In the genomic region with DNA sequence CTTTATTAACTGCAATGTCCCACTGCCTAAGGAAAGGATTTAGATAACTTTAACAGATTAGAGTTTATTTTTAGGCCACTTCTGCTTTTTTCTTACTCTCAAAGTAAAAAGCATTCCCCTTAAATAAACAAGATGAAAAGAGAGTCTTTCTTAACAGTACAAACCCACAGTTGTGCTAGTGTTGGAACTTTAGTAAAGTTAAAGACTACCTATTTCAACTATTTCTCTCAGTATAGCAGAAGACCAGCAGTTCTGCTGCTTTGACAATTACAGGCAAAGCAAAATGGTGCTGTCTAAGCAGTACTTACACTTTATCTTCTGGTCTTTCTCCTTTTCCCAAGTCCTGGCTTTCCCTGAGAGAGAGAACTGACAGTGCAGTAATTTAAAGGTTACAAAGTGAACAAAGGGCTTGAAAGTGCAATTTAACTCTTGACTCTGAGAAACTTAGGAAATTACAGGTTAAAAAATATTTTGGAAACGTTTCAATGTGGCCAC, we compare ENCODE assay signal across 1 cellular context.
TF ChIP-seq lines count a peak whose summit lies in the region.

No MANE protein-coding gene starts in this region.

TF ChIP-seq in K562, 482 proteins besides CTCF, POLR2A, EP300 and RAD21 (continued from another document and continues in another):
- TF ChIP-seq, protein P1, sequence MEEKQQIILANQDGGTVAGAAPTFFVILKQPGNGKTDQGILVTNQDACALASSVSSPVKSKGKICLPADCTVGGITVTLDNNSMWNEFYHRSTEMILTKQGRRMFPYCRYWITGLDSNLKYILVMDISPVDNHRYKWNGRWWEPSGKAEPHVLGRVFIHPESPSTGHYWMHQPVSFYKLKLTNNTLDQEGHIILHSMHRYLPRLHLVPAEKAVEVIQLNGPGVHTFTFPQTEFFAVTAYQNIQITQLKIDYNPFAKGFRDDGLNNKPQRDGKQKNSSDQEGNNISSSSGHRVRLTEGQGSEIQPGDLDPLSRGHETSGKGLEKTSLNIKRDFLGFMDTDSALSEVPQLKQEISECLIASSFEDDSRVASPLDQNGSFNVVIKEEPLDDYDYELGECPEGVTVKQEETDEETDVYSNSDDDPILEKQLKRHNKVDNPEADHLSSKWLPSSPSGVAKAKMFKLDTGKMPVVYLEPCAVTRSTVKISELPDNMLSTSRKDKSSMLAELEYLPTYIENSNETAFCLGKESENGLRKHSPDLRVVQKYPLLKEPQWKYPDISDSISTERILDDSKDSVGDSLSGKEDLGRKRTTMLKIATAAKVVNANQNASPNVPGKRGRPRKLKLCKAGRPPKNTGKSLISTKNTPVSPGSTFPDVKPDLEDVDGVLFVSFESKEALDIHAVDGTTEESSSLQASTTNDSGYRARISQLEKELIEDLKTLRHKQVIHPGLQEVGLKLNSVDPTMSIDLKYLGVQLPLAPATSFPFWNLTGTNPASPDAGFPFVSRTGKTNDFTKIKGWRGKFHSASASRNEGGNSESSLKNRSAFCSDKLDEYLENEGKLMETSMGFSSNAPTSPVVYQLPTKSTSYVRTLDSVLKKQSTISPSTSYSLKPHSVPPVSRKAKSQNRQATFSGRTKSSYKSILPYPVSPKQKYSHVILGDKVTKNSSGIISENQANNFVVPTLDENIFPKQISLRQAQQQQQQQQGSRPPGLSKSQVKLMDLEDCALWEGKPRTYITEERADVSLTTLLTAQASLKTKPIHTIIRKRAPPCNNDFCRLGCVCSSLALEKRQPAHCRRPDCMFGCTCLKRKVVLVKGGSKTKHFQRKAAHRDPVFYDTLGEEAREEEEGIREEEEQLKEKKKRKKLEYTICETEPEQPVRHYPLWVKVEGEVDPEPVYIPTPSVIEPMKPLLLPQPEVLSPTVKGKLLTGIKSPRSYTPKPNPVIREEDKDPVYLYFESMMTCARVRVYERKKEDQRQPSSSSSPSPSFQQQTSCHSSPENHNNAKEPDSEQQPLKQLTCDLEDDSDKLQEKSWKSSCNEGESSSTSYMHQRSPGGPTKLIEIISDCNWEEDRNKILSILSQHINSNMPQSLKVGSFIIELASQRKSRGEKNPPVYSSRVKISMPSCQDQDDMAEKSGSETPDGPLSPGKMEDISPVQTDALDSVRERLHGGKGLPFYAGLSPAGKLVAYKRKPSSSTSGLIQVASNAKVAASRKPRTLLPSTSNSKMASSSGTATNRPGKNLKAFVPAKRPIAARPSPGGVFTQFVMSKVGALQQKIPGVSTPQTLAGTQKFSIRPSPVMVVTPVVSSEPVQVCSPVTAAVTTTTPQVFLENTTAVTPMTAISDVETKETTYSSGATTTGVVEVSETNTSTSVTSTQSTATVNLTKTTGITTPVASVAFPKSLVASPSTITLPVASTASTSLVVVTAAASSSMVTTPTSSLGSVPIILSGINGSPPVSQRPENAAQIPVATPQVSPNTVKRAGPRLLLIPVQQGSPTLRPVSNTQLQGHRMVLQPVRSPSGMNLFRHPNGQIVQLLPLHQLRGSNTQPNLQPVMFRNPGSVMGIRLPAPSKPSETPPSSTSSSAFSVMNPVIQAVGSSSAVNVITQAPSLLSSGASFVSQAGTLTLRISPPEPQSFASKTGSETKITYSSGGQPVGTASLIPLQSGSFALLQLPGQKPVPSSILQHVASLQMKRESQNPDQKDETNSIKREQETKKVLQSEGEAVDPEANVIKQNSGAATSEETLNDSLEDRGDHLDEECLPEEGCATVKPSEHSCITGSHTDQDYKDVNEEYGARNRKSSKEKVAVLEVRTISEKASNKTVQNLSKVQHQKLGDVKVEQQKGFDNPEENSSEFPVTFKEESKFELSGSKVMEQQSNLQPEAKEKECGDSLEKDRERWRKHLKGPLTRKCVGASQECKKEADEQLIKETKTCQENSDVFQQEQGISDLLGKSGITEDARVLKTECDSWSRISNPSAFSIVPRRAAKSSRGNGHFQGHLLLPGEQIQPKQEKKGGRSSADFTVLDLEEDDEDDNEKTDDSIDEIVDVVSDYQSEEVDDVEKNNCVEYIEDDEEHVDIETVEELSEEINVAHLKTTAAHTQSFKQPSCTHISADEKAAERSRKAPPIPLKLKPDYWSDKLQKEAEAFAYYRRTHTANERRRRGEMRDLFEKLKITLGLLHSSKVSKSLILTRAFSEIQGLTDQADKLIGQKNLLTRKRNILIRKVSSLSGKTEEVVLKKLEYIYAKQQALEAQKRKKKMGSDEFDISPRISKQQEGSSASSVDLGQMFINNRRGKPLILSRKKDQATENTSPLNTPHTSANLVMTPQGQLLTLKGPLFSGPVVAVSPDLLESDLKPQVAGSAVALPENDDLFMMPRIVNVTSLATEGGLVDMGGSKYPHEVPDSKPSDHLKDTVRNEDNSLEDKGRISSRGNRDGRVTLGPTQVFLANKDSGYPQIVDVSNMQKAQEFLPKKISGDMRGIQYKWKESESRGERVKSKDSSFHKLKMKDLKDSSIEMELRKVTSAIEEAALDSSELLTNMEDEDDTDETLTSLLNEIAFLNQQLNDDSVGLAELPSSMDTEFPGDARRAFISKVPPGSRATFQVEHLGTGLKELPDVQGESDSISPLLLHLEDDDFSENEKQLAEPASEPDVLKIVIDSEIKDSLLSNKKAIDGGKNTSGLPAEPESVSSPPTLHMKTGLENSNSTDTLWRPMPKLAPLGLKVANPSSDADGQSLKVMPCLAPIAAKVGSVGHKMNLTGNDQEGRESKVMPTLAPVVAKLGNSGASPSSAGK (IDR thresholded peaks at IDR 0.05), result no peak
- TF ChIP-seq, protein P2, sequence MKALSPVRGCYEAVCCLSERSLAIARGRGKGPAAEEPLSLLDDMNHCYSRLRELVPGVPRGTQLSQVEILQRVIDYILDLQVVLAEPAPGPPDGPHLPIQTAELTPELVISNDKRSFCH (CRISPR knock-in tag; IDR thresholded peaks at IDR 0.05), result no peak
- TF ChIP-seq, protein P2 (tag; IDR thresholded peaks at IDR 0.05), result 0 out of 2 replicates have a peak, but pooled peaks have one; percentile 25
- TF ChIP-seq ZKSCAN8 (CRISPR knock-in tag; IDR thresholded peaks at IDR 0.05) (0 out of 2 replicates have a peak, but pooled peaks have one; percentile 16), SMARCC2 (IDR thresholded peaks at IDR 0.05; ENCODE audit: low read depth) (peak; percentile 84), TAL1 (IDR thresholded peaks at IDR 0.05) (peak; percentile 49; the same call in 1 of the 2 replicates), SPI1 (IDR thresholded peaks at IDR 0.05; ENCODE audit: borderline replicate concordance, low read depth, low read length) (peak; percentile 96), NFE2L1 (tag; IDR thresholded peaks at IDR 0.05; ENCODE audit: borderline replicate concordance, low read depth) (no peak), DPF2 (IDR thresholded peaks at IDR 0.05) (peak; percentile 68), LEF1 (IDR thresholded peaks at IDR 0.05) (peak; percentile 93), MTA1 (IDR thresholded peaks at IDR 0.05; ENCODE audit: borderline replicate concordance) (peak; percentile 14; the same call in 1 of the 2 replicates), ZC3H11A (IDR thresholded peaks at IDR 0.05; ENCODE audit: low read depth, low read length) (no peak), MXI1 (IDR thresholded peaks at IDR 0.05; ENCODE audit: low read depth, low read length) (no peak), SOX6 (IDR thresholded peaks at IDR 0.05) (peak; percentile 65; the same call in 1 of the 2 replicates)
- TF ChIP-seq, protein P3, sequence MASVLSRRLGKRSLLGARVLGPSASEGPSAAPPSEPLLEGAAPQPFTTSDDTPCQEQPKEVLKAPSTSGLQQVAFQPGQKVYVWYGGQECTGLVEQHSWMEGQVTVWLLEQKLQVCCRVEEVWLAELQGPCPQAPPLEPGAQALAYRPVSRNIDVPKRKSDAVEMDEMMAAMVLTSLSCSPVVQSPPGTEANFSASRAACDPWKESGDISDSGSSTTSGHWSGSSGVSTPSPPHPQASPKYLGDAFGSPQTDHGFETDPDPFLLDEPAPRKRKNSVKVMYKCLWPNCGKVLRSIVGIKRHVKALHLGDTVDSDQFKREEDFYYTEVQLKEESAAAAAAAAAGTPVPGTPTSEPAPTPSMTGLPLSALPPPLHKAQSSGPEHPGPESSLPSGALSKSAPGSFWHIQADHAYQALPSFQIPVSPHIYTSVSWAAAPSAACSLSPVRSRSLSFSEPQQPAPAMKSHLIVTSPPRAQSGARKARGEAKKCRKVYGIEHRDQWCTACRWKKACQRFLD (CRISPR knock-in tag; IDR thresholded peaks at IDR 0.05), result peak; percentile 86; the same call in 1 of the 2 replicates
- TF ChIP-seq, protein P4, sequence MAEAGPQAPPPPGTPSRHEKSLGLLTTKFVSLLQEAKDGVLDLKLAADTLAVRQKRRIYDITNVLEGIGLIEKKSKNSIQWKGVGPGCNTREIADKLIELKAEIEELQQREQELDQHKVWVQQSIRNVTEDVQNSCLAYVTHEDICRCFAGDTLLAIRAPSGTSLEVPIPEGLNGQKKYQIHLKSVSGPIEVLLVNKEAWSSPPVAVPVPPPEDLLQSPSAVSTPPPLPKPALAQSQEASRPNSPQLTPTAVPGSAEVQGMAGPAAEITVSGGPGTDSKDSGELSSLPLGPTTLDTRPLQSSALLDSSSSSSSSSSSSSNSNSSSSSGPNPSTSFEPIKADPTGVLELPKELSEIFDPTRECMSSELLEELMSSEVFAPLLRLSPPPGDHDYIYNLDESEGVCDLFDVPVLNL (CRISPR knock-in tag; IDR thresholded peaks at IDR 0.05; ENCODE audit: low read depth), result no peak
- TF ChIP-seq, protein P5, sequence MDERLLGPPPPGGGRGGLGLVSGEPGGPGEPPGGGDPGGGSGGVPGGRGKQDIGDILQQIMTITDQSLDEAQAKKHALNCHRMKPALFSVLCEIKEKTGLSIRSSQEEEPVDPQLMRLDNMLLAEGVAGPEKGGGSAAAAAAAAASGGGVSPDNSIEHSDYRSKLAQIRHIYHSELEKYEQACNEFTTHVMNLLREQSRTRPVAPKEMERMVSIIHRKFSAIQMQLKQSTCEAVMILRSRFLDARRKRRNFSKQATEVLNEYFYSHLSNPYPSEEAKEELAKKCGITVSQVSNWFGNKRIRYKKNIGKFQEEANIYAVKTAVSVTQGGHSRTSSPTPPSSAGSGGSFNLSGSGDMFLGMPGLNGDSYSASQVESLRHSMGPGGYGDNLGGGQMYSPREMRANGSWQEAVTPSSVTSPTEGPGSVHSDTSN (CRISPR knock-in tag; IDR thresholded peaks at IDR 0.05; ENCODE audit: low read depth), result no peak
- TF ChIP-seq, protein P5 (tag; conservative IDR thresholded peaks at IDR 0.05; ENCODE audit: low read depth), result 0 out of 2 replicates have a peak, but pooled peaks have one; percentile 2
- TF ChIP-seq, protein P6, sequence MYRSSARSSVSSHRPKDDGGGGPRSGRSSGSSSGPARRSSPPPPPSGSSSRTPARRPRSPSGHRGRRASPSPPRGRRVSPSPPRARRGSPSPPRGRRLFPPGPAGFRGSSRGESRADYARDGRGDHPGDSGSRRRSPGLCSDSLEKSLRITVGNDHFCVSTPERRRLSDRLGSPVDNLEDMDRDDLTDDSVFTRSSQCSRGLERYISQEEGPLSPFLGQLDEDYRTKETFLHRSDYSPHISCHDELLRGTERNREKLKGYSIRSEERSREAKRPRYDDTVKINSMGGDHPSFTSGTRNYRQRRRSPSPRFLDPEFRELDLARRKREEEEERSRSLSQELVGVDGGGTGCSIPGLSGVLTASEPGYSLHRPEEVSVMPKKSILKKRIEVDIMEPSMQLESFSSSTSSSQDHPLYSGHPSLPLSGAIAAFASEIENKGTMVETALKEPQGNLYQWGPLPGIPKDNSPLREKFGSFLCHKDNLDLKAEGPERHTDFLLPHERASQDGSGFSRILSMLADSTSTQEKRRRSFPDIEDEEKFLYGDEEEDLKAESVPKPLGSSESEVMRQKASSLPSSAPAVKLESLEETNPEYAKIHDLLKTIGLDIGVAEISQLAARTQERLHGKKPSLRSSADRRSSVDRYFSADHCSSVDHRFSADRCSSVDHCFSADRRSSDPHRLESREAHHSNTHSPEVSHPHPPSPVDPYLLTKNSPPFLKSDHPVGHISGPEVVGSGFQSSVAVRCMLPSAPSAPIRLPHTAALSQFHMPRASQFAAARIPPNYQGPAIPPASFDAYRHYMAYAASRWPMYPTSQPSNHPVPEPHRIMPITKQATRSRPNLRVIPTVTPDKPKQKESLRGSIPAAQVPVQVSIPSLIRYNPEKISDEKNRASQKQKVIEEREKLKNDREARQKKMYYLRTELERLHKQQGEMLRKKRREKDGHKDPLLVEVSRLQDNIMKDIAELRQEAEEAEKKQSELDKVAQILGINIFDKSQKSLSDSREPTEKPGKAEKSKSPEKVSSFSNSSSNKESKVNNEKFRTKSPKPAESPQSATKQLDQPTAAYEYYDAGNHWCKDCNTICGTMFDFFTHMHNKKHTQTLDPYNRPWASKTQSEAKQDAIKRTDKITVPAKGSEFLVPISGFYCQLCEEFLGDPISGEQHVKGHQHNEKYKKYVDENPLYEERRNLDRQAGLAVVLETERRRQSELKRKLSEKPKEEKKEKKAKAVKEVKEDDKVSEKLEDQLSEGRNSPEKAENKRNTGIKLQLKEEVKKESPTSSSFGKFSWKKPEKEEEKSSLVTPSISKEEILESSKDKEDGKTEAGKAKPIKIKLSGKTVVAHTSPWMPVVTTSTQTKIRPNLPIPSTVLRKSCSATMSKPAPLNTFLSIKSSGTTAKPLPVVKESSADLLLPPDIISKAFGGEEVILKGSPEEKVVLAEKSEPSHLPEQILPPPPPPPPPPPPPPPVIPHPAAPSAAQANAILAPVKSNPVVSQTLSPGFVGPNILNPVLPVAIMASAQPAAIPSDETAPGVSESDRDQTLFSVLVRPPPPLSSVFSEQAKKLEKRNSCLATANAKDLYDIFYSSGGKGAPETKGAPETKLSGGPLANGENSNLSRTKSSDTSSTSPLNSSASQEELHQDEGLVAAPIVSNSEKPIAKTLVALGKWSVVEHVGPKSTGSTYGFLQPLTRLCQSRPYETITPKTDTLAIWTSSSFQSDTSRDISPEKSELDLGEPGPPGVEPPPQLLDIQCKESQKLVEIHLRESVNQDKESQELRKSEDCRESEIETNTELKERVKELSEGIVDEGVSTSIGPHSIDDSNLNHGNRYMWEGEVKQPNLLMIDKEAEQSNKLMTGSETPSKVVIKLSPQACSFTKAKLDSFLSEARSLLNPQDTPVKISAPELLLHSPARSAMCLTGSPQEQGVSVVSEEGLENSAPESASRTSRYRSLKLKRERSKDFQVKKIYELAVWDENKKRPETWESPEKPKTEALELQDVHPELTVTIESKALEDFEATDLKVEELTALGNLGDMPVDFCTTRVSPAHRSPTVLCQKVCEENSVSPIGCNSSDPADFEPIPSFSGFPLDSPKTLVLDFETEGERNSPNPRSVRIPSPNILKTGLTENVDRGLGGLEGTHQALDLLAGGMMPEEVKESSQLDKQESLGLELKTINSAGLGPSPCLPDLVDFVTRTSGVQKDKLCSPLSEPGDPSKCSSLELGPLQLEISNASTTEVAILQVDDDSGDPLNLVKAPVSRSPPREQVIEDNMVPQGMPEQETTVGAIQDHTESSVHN (IDR thresholded peaks at IDR 0.05; ENCODE audit: borderline replicate concordance in 1 of 2, low read depth in 1 of 2), result peak in 1 of 2 experiments; percentile 89; a peak in 1 of 4 replicates
- TF ChIP-seq, protein P7, sequence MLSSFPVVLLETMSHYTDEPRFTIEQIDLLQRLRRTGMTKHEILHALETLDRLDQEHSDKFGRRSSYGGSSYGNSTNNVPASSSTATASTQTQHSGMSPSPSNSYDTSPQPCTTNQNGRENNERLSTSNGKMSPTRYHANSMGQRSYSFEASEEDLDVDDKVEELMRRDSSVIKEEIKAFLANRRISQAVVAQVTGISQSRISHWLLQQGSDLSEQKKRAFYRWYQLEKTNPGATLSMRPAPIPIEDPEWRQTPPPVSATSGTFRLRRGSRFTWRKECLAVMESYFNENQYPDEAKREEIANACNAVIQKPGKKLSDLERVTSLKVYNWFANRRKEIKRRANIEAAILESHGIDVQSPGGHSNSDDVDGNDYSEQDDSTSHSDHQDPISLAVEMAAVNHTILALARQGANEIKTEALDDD (IDR thresholded peaks at IDR 0.05), result peak; percentile 61
